Comparison of ENCODE assay signal across 14 cellular contexts in the genomic region with DNA sequence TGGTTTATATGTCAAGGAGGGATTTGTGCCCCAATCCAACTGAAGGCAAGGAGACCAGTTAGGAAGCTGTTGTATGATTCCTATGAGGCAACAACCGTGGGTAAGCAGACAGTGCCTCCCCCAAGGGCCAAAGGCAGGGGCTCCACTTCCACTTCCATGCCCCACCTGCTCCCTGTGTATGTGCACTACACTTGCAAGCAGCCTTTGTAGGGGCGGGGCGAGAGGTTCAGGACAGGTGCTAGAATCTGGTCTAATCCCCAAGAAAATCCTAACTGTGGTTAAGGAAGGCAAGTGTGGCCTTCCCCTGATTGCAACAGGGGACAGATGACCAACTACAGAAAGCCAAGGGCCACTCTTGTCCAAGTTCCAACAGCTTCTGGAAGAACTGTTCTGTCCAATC. TPM values are rescaled to one million over a fixed set of nuclear protein-coding genes. Genes with fewer than 3 reads are reported as not detected.
DNase-seq lines count a peak whose midpoint lies in the region; ATAC-seq lines count a peak whose summit lies in the region.
"Had no signal": no experiment of that assay in that cellular context is flagged by ENCODE, and none has a peak within 500 bp of the region (broad histone marks: within the 10 kb centered on the region; RNA-seq: fewer than 3 reads in every experiment).

No MANE protein-coding gene starts in this region.

- H2BK15ac ChIP-seq in mesenchymal stem cell (ENCODE audit: low read depth, poor library complexity, severe bottlenecking) = no peak overlapping the region

- no peak overlapping the region for H3K4me2 ChIP-seq in mesenchymal stem cell (ENCODE audit: low read length, poor library complexity, severe bottlenecking)

- peaks cover 54% of the 10 kb centered on the region for H3K4me1 Mint-ChIP-seq in T-helper 17 cell
- H3K4me1 Mint-ChIP-seq in stimulated activated effector memory CD8-positive, alpha-beta T cell treated with anti-CD3 and anti-CD28 coated beads, Interleukin-12 subunit alpha, Interleukin-12 subunit beta, amount 100 ng/mL, for 72 hours = peaks cover 73% of the 10 kb centered on the region

- H3K36me3 ChIP-seq in mesenchymal stem cell (ENCODE audit: control insufficient read depth in 1 of 2, insufficient read depth in 2 of 2, low read depth in 1 of 2, low read length in 2 of 2) = peaks cover 18 to 46% of the 10 kb centered on the region in 2 experiments

- no peaks in the 10 kb centered on the region for H3K27me3 Mint-ChIP-seq in T-helper 17 cell
- H3K27me3 Mint-ChIP-seq: activated naive CD4-positive, alpha-beta T cell treated with anti-CD3 and anti-CD28 coated beads, Interleukin-2, amount 50 U/mL, for 24 hours had no signal

- H4K8ac ChIP-seq in mesenchymal stem cell (ENCODE audit: low read length) = no peak overlapping the region

- H3K79me1 ChIP-seq in mesenchymal stem cell (replicated peaks; ENCODE audit: low read length, poor library complexity, severe bottlenecking) = peaks cover 35% of the 10 kb centered on the region

- H2BK5ac ChIP-seq in mesenchymal stem cell (ENCODE audit: low read depth, low read length, poor library complexity, severe bottlenecking) = no peak overlapping the region

- peaks cover 16% of the 10 kb centered on the region for H3K36me3 Mint-ChIP-seq in T-helper 17 cell (ENCODE audit: low read depth)
- peaks cover 97% of the 10 kb centered on the region for H3K36me3 Mint-ChIP-seq in stimulated activated effector memory CD8-positive, alpha-beta T cell treated with anti-CD3 and anti-CD28 coated beads, Interleukin-12 subunit alpha, Interleukin-12 subunit beta, amount 100 ng/mL, for 72 hours

- no peak overlapping the region for H3K9ac ChIP-seq in mesenchymal stem cell (ENCODE audit: low read length)

- H3K23ac ChIP-seq in mesenchymal stem cell (ENCODE audit: low read length in 2 of 2) = no peak overlapping the region

- H4K91ac ChIP-seq in mesenchymal stem cell (ENCODE audit: low read length) = no peak overlapping the region

- H3K4ac ChIP-seq in mesenchymal stem cell (ENCODE audit: low read depth in 1 of 2, low read length in 2 of 2) = no peak overlapping the region

- no peak overlapping the region for H3K14ac ChIP-seq in mesenchymal stem cell (ENCODE audit: low read length in 2 of 2)

- H2AFZ ChIP-seq in mesenchymal stem cell (ENCODE audit: low read depth, low read length) = no peak overlapping the region

- no peak overlapping the region for H3K4me3 ChIP-seq in mesenchymal stem cell (ENCODE audit: insufficient read depth in 1 of 2, low read depth in 1 of 2, low read length in 2 of 2)

- 100% methylated on average over 3 of the region's 3 CpGs for WGBS in mesenchymal stem cell

- intact Hi-C loops in cardiac septum (cut with DNase I) (no loop called here), Right ventricle myocardium inferior (cut with DNase I) (no loop called here), head of caudate nucleus (cut with DNase I) (no loop called here)

- peak overlapping the region; percentile 81 for H3K27ac Mint-ChIP-seq in T-helper 17 cell
- peak overlapping the region; percentile 78 for H3K27ac Mint-ChIP-seq in stimulated activated effector memory CD8-positive, alpha-beta T cell treated with anti-CD3 and anti-CD28 coated beads, Interleukin-12 subunit alpha, Interleukin-12 subunit beta, amount 100 ng/mL, for 72 hours

- H3K27me3 ChIP-seq in mesenchymal stem cell (ENCODE audit: control insufficient read depth in 1 of 2, insufficient read depth in 1 of 2, low read length in 2 of 2) = no peaks in the 10 kb centered on the region

- DNase-seq in cardiac septum (ENCODE audit: low spot score) (peak; percentile 74), Right ventricle myocardium inferior (ENCODE audit: missing footprints) (no peak), T-helper 17 cell (no peak), mesenchymal stem cell (no peak), head of caudate nucleus (no peak), NCI-H510A treated with DMSO at 0.1 percent for 48 hours (lab: John Stamatoyannopoulos, UW) (no peak)
- DNase-seq in stimulated activated effector memory CD8-positive, alpha-beta T cell treated with anti-CD3 and anti-CD28 coated beads, Interleukin-12 subunit alpha, Interleukin-12 subunit beta, amount 100 ng/mL, for 72 hours (ENCODE audit: low spot score in 2 of 2) = no peak
- DNase-seq: H9, NCI-H1930, NCI-H446 treated with DMSO at 0.1 percent for 48 hours, SIG-M5 had no signal

- peaks cover 25% of the 10 kb centered on the region for H3K4me1 ChIP-seq in mesenchymal stem cell (ENCODE audit: control insufficient read depth, insufficient read depth, low read depth, low read length)

- ATAC-seq in Right ventricle myocardium inferior (no peak), T-helper 17 cell (no peak), GM18867 (IDR thresholded peaks at IDR 0.05; ENCODE audit: unreplicated experiment) (no peak)
- no peak for ATAC-seq in stimulated activated effector memory CD8-positive, alpha-beta T cell treated with anti-CD3 and anti-CD28 coated beads, Interleukin-12 subunit alpha, Interleukin-12 subunit beta, amount 100 ng/mL, for 72 hours

- H3K27ac ChIP-seq in mesenchymal stem cell (ENCODE audit: low read length, poor library complexity, severe bottlenecking) = no peak overlapping the region

- H3K9me3 ChIP-seq in T-helper 17 cell (ENCODE audit: control insufficient read depth, low read length, poor library complexity, severe bottlenecking) (no peaks in the 10 kb centered on the region), mesenchymal stem cell (ENCODE audit: control insufficient read depth, low read length) (no peaks in the 10 kb centered on the region)

- no peak overlapping the region for H3K18ac ChIP-seq in mesenchymal stem cell (ENCODE audit: low read depth in 1 of 2, low read length in 2 of 2)

- no peak overlapping the region for H3K4me3 Mint-ChIP-seq in T-helper 17 cell
- peak overlapping the region; percentile 18 for H3K4me3 Mint-ChIP-seq in stimulated activated effector memory CD8-positive, alpha-beta T cell treated with anti-CD3 and anti-CD28 coated beads, Interleukin-12 subunit alpha, Interleukin-12 subunit beta, amount 100 ng/mL, for 72 hours
- H3K4me3 Mint-ChIP-seq: activated naive CD4-positive, alpha-beta T cell treated with anti-CD3 and anti-CD28 coated beads, Interleukin-2, amount 50 U/mL, for 24 hours; H9; T-helper 1 cell treated with Interleukin-12 subunit alpha and Interleukin-12 subunit beta and Interleukin-4 antibody, amounts not matched to agents 30 μg/mL and 1 μg/mL, for 36 hours had no signal

- H2BK12ac ChIP-seq in mesenchymal stem cell (ENCODE audit: low read length in 2 of 2) = no peak overlapping the region

- H2BK120ac ChIP-seq in mesenchymal stem cell (ENCODE audit: low read depth, low read length) = no peak overlapping the region

- H2AK5ac ChIP-seq in mesenchymal stem cell (ENCODE audit: low read length, severe bottlenecking) = peak overlapping the region; percentile 15

- no peaks in the 10 kb centered on the region for H3K9me3 Mint-ChIP-seq in stimulated activated effector memory CD8-positive, alpha-beta T cell treated with anti-CD3 and anti-CD28 coated beads, Interleukin-12 subunit alpha, Interleukin-12 subunit beta, amount 100 ng/mL, for 72 hours
- H3K9me3 Mint-ChIP-seq: activated naive CD4-positive, alpha-beta T cell treated with anti-CD3 and anti-CD28 coated beads, Interleukin-2, amount 50 U/mL, for 24 hours; H9; T-helper 1 cell treated with Interleukin-12 subunit alpha and Interleukin-12 subunit beta and Interleukin-4 antibody, amounts not matched to agents 30 μg/mL and 1 μg/mL, for 36 hours had no signal

RNA-seq across cellular contexts. Expression of a gene that starts 41.7 kb away (rescaled TPM):
- total RNA-seq in cardiac septum = 35.7 TPM
- 43.6 TPM for total RNA-seq in Right ventricle myocardium inferior
- 100 to 1,000 TPM; 106 to 126 TPM for total RNA-seq in T-helper 17 cell
- polyA plus RNA-seq in mesenchymal stem cell (2013, experiment 1 of 2) = 58.5 TPM
- polyA plus RNA-seq in mesenchymal stem cell (2013, experiment 2 of 2) = 58.1 TPM

RNA-seq across cellular contexts. Expression of a gene that starts 49.0 kb away (rescaled TPM):
- 16.4 TPM for total RNA-seq in cardiac septum
- 15.2 TPM for total RNA-seq in Right ventricle myocardium inferior
- total RNA-seq in T-helper 17 cell = 10 to 100 TPM; 20.6 to 21.2 TPM
- 10.1 TPM for polyA plus RNA-seq in mesenchymal stem cell (2013, experiment 1 of 2)
- polyA plus RNA-seq in mesenchymal stem cell (2013, experiment 2 of 2) = 10.5 TPM
